ENCODE assay signal across 2 cellular contexts in the genomic region with DNA sequence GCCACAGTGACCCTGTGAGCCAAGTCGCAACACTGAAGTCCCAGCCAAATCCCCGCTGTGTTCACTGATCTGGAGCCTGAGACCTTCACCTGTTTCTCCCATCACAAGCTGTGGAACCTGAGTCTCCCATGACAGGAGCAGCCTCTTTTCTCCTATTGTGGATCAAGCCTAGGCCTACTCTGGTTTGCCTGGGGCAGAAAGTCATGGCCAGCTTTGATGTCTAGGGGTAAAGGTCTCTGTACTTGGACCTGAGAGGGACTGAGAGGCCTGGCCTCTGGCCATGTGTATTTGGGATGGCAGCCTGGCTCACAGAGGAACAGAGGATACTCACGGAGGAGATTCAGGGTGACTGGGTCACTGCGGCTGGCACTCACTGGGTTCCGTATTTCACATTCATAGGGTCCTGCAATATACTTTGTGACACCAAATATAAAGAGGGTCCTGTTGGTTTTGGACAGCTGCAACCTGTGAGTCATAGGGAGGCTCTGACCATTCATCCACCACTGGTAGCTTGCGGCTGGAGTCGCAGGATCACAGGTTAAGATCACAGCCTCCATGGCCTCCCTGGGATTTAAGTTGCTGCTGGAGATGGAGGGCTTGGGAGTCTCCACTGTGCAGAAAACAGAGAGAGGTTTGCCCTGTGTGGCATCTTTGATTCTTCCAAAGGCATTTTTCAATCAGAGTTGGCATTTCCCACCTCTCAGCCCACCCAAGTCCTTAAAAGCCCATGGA. TPM values are rescaled to one million over a fixed set of nuclear protein-coding genes. Genes with fewer than 3 reads are reported as not detected.
"Had no signal": no experiment of that assay in that cellular context is flagged by ENCODE, and none has a peak within 500 bp of the region (broad histone marks: within the 10 kb centered on the region; RNA-seq: fewer than 3 reads in every experiment).

No MANE protein-coding gene starts in this region.

RNA-seq across cellular contexts. Expression of gene PSG4, which starts 7.6 kb away (rescaled TPM):
- total RNA-seq: NCI-H460 had no signal

RNA-seq across cellular contexts. Expression of gene PSG5, which starts 11.5 kb away (rescaled TPM):
- total RNA-seq: MCF 10A, NCI-H460 had no signal
